In genomic region chr12:5013206-5013830, GRCh38 we compare ENCODE assay signal across 20 cellular contexts.
DNase-seq lines count a peak whose midpoint lies in the region; ATAC-seq and TF ChIP-seq lines count a peak whose summit lies in the region.
"Had no signal": no experiment of that assay in that cellular context is flagged by ENCODE, and none has a peak within 500 bp of the region (broad histone marks: within the 10 kb centered on the region; RNA-seq: fewer than 3 reads in every experiment).

No MANE protein-coding gene starts in this region.

- peaks cover 52% of the 10 kb centered on the region for H3K4me1 ChIP-seq in adipocyte (ENCODE audit: control insufficient read depth, insufficient read depth, low read length)
- H3K4me1 ChIP-seq: SJCRH30, stomach, vagina had no signal

- H3K9me3 ChIP-seq in adipocyte (ENCODE audit: control insufficient read depth, low read length) = no peaks in the 10 kb centered on the region
- H3K9me3 ChIP-seq: SJCRH30, stomach, vagina had no signal

- DNase-seq in AG10803 (ENCODE audit: low read depth) (peak; percentile 76), adipocyte (ENCODE audit: low read depth) (peak; percentile 21), fibroblast of mammary gland (ENCODE audit: low read depth) (peak; percentile 71), pons (ENCODE audit: low spot score) (peak; percentile 85), SIG-M5 treated with dmso at 0.1 percent for 504 hours (lab: John Stamatoyannopoulos, UW; ENCODE audit: unreplicated experiment) (no peak)
- DNase-seq: EL, immature natural killer cell, MM.1S, NCI-H2029, NCI-H526 treated with DMSO at 0.1 percent for 48 hours, nephron progenitor cell, SJCRH30, stomach had no signal

- H3K27me3 ChIP-seq in adipocyte (replicated peaks; ENCODE audit: control insufficient read depth, insufficient read depth, low read length) = peaks cover 10% of the 10 kb centered on the region
- H3K27me3 ChIP-seq: vagina had no signal

- no peaks in the 10 kb centered on the region for H3K36me3 ChIP-seq in adipocyte (ENCODE audit: control insufficient read depth, insufficient read depth, low read length, severe bottlenecking)
- H3K36me3 ChIP-seq: SJCRH30, stomach, vagina had no signal

- ATAC-seq in HG03432 (IDR thresholded peaks at IDR 0.05; ENCODE audit: unreplicated experiment) (no peak), GM19035 (IDR thresholded peaks at IDR 0.05; ENCODE audit: unreplicated experiment) (no peak), GM21447 (IDR thresholded peaks at IDR 0.05; ENCODE audit: unreplicated experiment) (no peak)
- ATAC-seq: activated CD4-positive, CD25-positive, alpha-beta regulatory T cell treated with anti-CD3 and anti-CD28 coated beads, Interleukin-2, amount 50 U/mL, for 24 hours; HepG2 had no signal

- H3K4me3 ChIP-seq in AG10803 (ENCODE audit: low read length) (no peak overlapping the region), adipocyte (ENCODE audit: low read length) (no peak overlapping the region), fibroblast of mammary gland (ENCODE audit: control insufficient read depth, low read depth, low read length) (no peak overlapping the region)
- H3K4me3 ChIP-seq: coronary artery, SJCRH30, stomach, vagina had no signal

- peak overlapping the region; percentile 50 for H3K9ac ChIP-seq in adipocyte (ENCODE audit: low read length)

- TF ChIP-seq CTCF in AG10803 (conservative IDR thresholded peaks at IDR 0.05; ENCODE audit: low read length) (no peak), fibroblast of mammary gland (conservative IDR thresholded peaks at IDR 0.05; ENCODE audit: control insufficient read depth, insufficient read depth, low read depth, low read length) (no peak)
